In the genomic region with DNA sequence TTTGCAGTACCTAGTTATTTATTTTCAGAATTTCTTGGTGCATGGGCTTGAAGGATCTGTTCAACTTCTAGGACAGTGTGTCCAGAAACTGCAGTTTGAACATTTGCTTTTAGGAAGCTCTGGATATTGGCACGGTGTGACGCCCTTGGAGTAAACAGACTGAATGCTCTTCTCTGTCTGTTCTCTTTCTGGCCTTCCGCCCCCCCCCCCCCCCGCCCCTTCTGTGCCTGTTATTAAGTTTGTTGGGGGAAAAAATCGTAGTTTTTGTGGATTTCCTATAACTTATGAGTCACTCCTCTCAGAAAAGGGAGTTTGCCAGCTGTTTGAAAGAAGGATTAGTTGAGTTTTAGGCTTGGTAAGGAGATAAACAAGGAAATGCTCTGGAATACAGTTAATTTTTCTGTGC, we compare ENCODE assay signal across 7 cellular contexts. TPM values are rescaled to one million over a fixed set of nuclear protein-coding genes. Genes with fewer than 3 reads are reported as not detected.
DNase-seq lines count a peak whose midpoint lies in the region; ATAC-seq and TF ChIP-seq lines count a peak whose summit lies in the region.

No MANE protein-coding gene starts in this region.

- WGBS in heart left ventricle, 4 donors: 0 to 3% (median 1%) methylated on average over 5 of the region's 5 CpGs

- H3K27me3 ChIP-seq in HUES48 (ENCODE audit: control insufficient read depth, insufficient read depth, low read length): no peaks in the 10 kb centered on the region
- H3K27me3 ChIP-seq in adipocyte (replicated peaks; ENCODE audit: control insufficient read depth, insufficient read depth, low read length): no peaks in the 10 kb centered on the region
- H3K27me3 ChIP-seq in heart left ventricle: no peaks in the 10 kb centered on the region
- H3K27me3 ChIP-seq in parathyroid adenoma (ENCODE audit: control insufficient read depth, insufficient read depth, low read length): no peaks in the 10 kb centered on the region

- H3K36me3 ChIP-seq in ES-I3 (ENCODE audit: insufficient read depth, low read length) (no peaks in the 10 kb centered on the region), HUES48 (ENCODE audit: control insufficient read depth, insufficient read depth, low read length) (no peaks in the 10 kb centered on the region), adipocyte (ENCODE audit: control insufficient read depth, insufficient read depth, low read length, severe bottlenecking) (no peaks in the 10 kb centered on the region), heart left ventricle (no peaks in the 10 kb centered on the region), parathyroid adenoma (ENCODE audit: control insufficient read depth, insufficient read depth, low read length) (no peaks in the 10 kb centered on the region)

- ATAC-seq in heart left ventricle: peak in 3 of 4 donors; percentile 17 to 47 (median 38)

- peak overlapping the region; percentile 90 for H3K27ac ChIP-seq in HUES48 (ENCODE audit: low read depth, low read length)
- peak overlapping the region; percentile 85 to 94 (median 90) for H3K27ac ChIP-seq in heart left ventricle
- H3K27ac ChIP-seq in parathyroid adenoma: peak overlapping the region; percentile 74

- H3K79me2 ChIP-seq in parathyroid adenoma: peaks cover 9% of the 10 kb centered on the region

- TF ChIP-seq POLR2A in heart left ventricle (IDR thresholded peaks at IDR 0.05): no peak

- H3K9me3 ChIP-seq in ES-I3 (ENCODE audit: control insufficient read depth, insufficient read depth, low read length) (no peaks in the 10 kb centered on the region), HUES48 (ENCODE audit: control insufficient read depth, insufficient read depth, low read length) (no peaks in the 10 kb centered on the region), adipocyte (ENCODE audit: control insufficient read depth, low read length) (no peaks in the 10 kb centered on the region), heart left ventricle (no peaks in the 10 kb centered on the region), parathyroid adenoma (ENCODE audit: control insufficient read depth, low read length) (no peaks in the 10 kb centered on the region)

- H3K4me3 ChIP-seq in HUES48 (ENCODE audit: low read depth, low read length) (peak overlapping the region; percentile 81), adipocyte (ENCODE audit: low read length) (peak overlapping the region; percentile 95), heart left ventricle (peak overlapping the region; percentile 63 to 96 (median 84)), parathyroid adenoma (ENCODE audit: low read depth, low read length) (peak overlapping the region; percentile 88)

- H3K9ac ChIP-seq in ES-I3 (ENCODE audit: low read depth, low read length) (peak overlapping the region; percentile 64), HUES48 (ENCODE audit: low read depth, low read length) (peak overlapping the region; percentile 87), adipocyte (ENCODE audit: low read length) (peak overlapping the region; percentile 94), parathyroid adenoma (no peak overlapping the region)

- TF ChIP-seq CTCF in heart left ventricle (IDR thresholded peaks at IDR 0.05): no peak
- TF ChIP-seq CTCF in parathyroid adenoma (IDR thresholded peaks at IDR 0.05): no peak

- H3K4me2 ChIP-seq in parathyroid adenoma (ENCODE audit: low read length): peak overlapping the region; percentile 90

- peak overlapping the region; percentile 73 for H2AFZ ChIP-seq in parathyroid adenoma

- DNase-seq in adipocyte (ENCODE audit: low read depth) (peak; percentile 74), heart left ventricle (no peak), germinal center (ENCODE audit: low spot score) (no peak), T1000 (lab: John Stamatoyannopoulos, UW) (no peak)

- intact Hi-C loops in heart left ventricle (cut with DNase I): no loop called here

- H3K4me1 ChIP-seq in ES-I3 (ENCODE audit: insufficient read depth, low read length) (peaks cover 8% of the 10 kb centered on the region; the same call in 1 of the 2 replicates), HUES48 (ENCODE audit: control insufficient read depth, insufficient read depth, low read length) (peaks cover 18% of the 10 kb centered on the region), adipocyte (ENCODE audit: control insufficient read depth, insufficient read depth, low read length) (peaks cover 41% of the 10 kb centered on the region), heart left ventricle (peaks cover 0 to 50% (median 40%) of the 10 kb centered on the region in 12 donors), parathyroid adenoma (no peaks in the 10 kb centered on the region)

RNA-seq across cellular contexts. Expression of gene KCTD3, which starts 1.2 kb away (rescaled TPM):
- 10 to 100 TPM; 13.2 to 22.5 (median 18.8) TPM for total RNA-seq in heart left ventricle
- polyA plus RNA-seq in heart left ventricle: 10 to 100 TPM; 11.1 to 14.2 TPM
